8 cellular contexts compared by ENCODE assay signal in the genomic region with DNA sequence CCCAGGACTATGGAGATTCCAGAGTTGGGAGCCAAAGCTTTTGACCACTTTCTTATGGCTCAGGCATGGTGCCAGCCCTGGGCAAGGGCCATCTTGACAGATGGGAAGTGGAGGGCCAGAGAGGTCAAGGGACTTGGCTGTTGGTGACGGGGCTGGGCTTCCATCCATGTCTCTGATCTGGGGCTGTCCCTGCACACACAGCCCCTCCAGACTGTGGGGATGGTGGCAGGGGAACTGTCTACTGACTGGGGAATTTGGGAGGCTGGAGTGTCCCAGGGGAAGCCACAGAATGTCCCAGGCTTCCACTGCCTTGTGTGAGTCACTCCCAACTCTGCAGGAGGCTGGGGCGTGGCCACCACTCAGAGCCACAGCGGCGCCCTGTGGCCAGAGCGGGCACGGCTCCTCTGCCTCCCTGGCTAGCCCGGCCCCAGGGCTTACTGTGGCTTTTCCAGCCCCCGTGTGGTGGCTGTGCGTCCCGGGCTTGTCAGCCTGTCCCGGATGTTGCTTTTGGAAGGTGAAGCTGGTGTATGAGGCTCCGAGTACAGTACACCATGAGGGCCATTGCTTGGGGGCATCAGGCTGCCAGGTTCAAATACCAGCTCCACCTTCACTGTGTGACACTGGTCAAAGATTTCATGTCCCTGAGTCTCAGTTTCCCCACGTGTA. TPM values are rescaled to one million over a fixed set of nuclear protein-coding genes. Genes with fewer than 3 reads are reported as not detected.
DNase-seq lines count a peak whose midpoint lies in the region; ATAC-seq and TF ChIP-seq lines count a peak whose summit lies in the region.

No MANE protein-coding gene starts in this region.

- no peaks in the 10 kb centered on the region for H3K9me3 Mint-ChIP-seq in CD8-positive, alpha-beta T cell
- H3K9me3 Mint-ChIP-seq in activated naive CD8-positive, alpha-beta T cell treated with anti-CD3 and anti-CD28 coated beads for 36 hours = no peaks in the 10 kb centered on the region

- DNase-seq in CD8-positive, alpha-beta T cell = peak; percentile 54 to 86 (median 77)
- DNase-seq in KG1 (lab: John Stamatoyannopoulos, UW) (peak; percentile 11), SKM-1 treated with dmso at 0.1 percent for 144 hours (lab: John Stamatoyannopoulos, UW; ENCODE audit: unreplicated experiment) (peak; percentile 79), Right ventricle myocardium superior (peak; percentile 93), pons (ENCODE audit: low spot score) (peak; percentile 84), tibial artery (peak; percentile 91 to 96)
- peak; percentile 90 for DNase-seq in activated naive CD8-positive, alpha-beta T cell treated with anti-CD3 and anti-CD28 coated beads for 36 hours

- H3K4me3 Mint-ChIP-seq in CD8-positive, alpha-beta T cell = no peak overlapping the region
- no peak overlapping the region for H3K4me3 Mint-ChIP-seq in activated naive CD8-positive, alpha-beta T cell treated with anti-CD3 and anti-CD28 coated beads for 36 hours

- no peak overlapping the region for H3K27ac ChIP-seq in CD8-positive, alpha-beta T cell (ENCODE audit: low read depth, low read length)
- H3K27ac ChIP-seq in tibial artery = peak overlapping the region; percentile 69 to 81

- H3K4me3 ChIP-seq in CD8-positive, alpha-beta T cell (ENCODE audit: low read depth, low read length) = no peak overlapping the region
- H3K4me3 ChIP-seq in tibial artery = no peak overlapping the region

- H3K27me3 Mint-ChIP-seq in CD8-positive, alpha-beta T cell (ENCODE audit: low read depth) = no peaks in the 10 kb centered on the region
- H3K27me3 Mint-ChIP-seq in activated naive CD8-positive, alpha-beta T cell treated with anti-CD3 and anti-CD28 coated beads for 36 hours = no peaks in the 10 kb centered on the region

- no peaks in the 10 kb centered on the region for H3K9me3 ChIP-seq in CD8-positive, alpha-beta T cell (ENCODE audit: low read length)
- H3K9me3 ChIP-seq in tibial artery = no peaks in the 10 kb centered on the region

- peaks cover 7% of the 10 kb centered on the region for H3K4me1 ChIP-seq in CD8-positive, alpha-beta T cell (ENCODE audit: insufficient read depth, low read length)
- peaks cover 5 to 32% (median 24%) of the 10 kb centered on the region in 4 donors for H3K4me1 ChIP-seq in tibial artery

- H3K4me1 Mint-ChIP-seq in CD8-positive, alpha-beta T cell (ENCODE audit: low read depth) = peaks cover 8% of the 10 kb centered on the region
- H3K4me1 Mint-ChIP-seq in activated naive CD8-positive, alpha-beta T cell treated with anti-CD3 and anti-CD28 coated beads for 36 hours = peaks cover 9% of the 10 kb centered on the region

- POLR2A ChIA-PET in CD8-positive, alpha-beta T cell (lab: Charles Lee) = no interaction called here

- H3K36me3 ChIP-seq in CD8-positive, alpha-beta T cell (ENCODE audit: insufficient read depth, low read length) = no peaks in the 10 kb centered on the region
- H3K36me3 ChIP-seq in tibial artery = peaks cover 31 to 73% (median 54%) of the 10 kb centered on the region in 3 donors

- TF ChIP-seq CTCF in CD8-positive, alpha-beta T cell (IDR thresholded peaks at IDR 0.05) = peak; percentile 82
- peak; percentile 99 for TF ChIP-seq CTCF in tibial artery (IDR thresholded peaks at IDR 0.05)

- CTCF ChIA-PET in CD8-positive, alpha-beta T cell (lab: Charles Lee) = interaction anchor here (0.7 to 5.7 kb wide), 23 partner anchors 8 to 272 kb away, joined by 3 to 42 read pairs (median 4); partner anchors contain the start of genes GCAT and MICALL1

- peak; percentile 100 for ATAC-seq in CD8-positive, alpha-beta T cell
- ATAC-seq in GM19463 (IDR thresholded peaks at IDR 0.05; ENCODE audit: unreplicated experiment) (peak; percentile 93), Right ventricle myocardium superior (ENCODE audit: poor library complexity) (peak; percentile 96)

- no peak overlapping the region for H3K27ac Mint-ChIP-seq in CD8-positive, alpha-beta T cell
- no peak overlapping the region for H3K27ac Mint-ChIP-seq in activated naive CD8-positive, alpha-beta T cell treated with anti-CD3 and anti-CD28 coated beads for 36 hours

- H3K36me3 Mint-ChIP-seq in CD8-positive, alpha-beta T cell = peaks cover 42% of the 10 kb centered on the region
- no peaks in the 10 kb centered on the region for H3K36me3 Mint-ChIP-seq in activated naive CD8-positive, alpha-beta T cell treated with anti-CD3 and anti-CD28 coated beads for 36 hours

- intact Hi-C loops in CD8-positive, alpha-beta T cell (cut with DNase I, micrococcal nuclease) = loop anchor here (1.0 to 10.0 kb wide), 6 partner anchors 27 to 117 kb away; partner anchors contain the start of gene MICALL1 (in 2 of the 2)
- intact Hi-C loops in Right ventricle myocardium superior (cut with DNase I) (loop anchor here (10.0 kb wide), 1 partner anchor 49 kb away; no protein-coding TSS in a partner anchor), tibial artery (cut with DNase I; ENCODE audit: low total_unique reads) (loop anchor here (2.0 to 5.0 kb wide), 3 partner anchors 27 to 117 kb away; partner anchors contain the start of gene MICALL1)

- no peaks in the 10 kb centered on the region for H3K27me3 ChIP-seq in CD8-positive, alpha-beta T cell (ENCODE audit: insufficient read depth, low read length)
- no peaks in the 10 kb centered on the region for H3K27me3 ChIP-seq in tibial artery

RNA-seq across cellular contexts. Expression of gene C22orf23, which starts 19.6 kb away (rescaled TPM):
- total RNA-seq in CD8-positive, alpha-beta T cell = under 1 TPM in 1 of 2 experiments, not detected in 1; 0.43 TPM
- total RNA-seq in activated naive CD8-positive, alpha-beta T cell treated with anti-CD3 and anti-CD28 coated beads for 36 hours = under 1 TPM; 0.40 to 0.41 TPM
- 0.30 TPM for total RNA-seq in Right ventricle myocardium superior

RNA-seq across cellular contexts. Expression of gene POLR2F, which starts 19.7 kb away (rescaled TPM):
- total RNA-seq in CD8-positive, alpha-beta T cell = 10 to 100 TPM; 22.7 to 25.6 TPM
- 100 to 1,000 TPM; 131 to 140 TPM for total RNA-seq in activated naive CD8-positive, alpha-beta T cell treated with anti-CD3 and anti-CD28 coated beads for 36 hours
- 85.7 TPM for total RNA-seq in Right ventricle myocardium superior

RNA-seq across cellular contexts. Expression of gene MICALL1, which starts 27.7 kb away (rescaled TPM):
- total RNA-seq in CD8-positive, alpha-beta T cell = 10 to 100 TPM; 15.3 to 18.1 TPM
- total RNA-seq in activated naive CD8-positive, alpha-beta T cell treated with anti-CD3 and anti-CD28 coated beads for 36 hours = 10 to 100 TPM; 14.2 to 16.6 TPM
- total RNA-seq in Right ventricle myocardium superior = 13.5 TPM

RNA-seq across cellular contexts. Expression of gene SOX10, which starts 50.5 kb away (rescaled TPM):
- total RNA-seq in CD8-positive, alpha-beta T cell = not detected
- total RNA-seq in activated naive CD8-positive, alpha-beta T cell treated with anti-CD3 and anti-CD28 coated beads for 36 hours = not detected
- total RNA-seq in Right ventricle myocardium superior = 1.2 TPM

Comparison
In these comparisons a context has a peak if more than half of its experiments do, and no peak if none do; other contexts are left out.
1. DNase-seq: peak in every context shown above with its lines; median percentile 94 in tibial artery; 93 in Right ventricle myocardium superior; 90 in activated naive CD8-positive, alpha-beta T cell treated with anti-CD3 and anti-CD28 coated beads for 36 hours; 84 in pons; 79 in SKM-1 treated with dmso at 0.1 percent for 144 hours; 77 in CD8-positive, alpha-beta T cell; 11 in KG1.